10 cellular contexts compared by ENCODE assay signal in the genomic region with DNA sequence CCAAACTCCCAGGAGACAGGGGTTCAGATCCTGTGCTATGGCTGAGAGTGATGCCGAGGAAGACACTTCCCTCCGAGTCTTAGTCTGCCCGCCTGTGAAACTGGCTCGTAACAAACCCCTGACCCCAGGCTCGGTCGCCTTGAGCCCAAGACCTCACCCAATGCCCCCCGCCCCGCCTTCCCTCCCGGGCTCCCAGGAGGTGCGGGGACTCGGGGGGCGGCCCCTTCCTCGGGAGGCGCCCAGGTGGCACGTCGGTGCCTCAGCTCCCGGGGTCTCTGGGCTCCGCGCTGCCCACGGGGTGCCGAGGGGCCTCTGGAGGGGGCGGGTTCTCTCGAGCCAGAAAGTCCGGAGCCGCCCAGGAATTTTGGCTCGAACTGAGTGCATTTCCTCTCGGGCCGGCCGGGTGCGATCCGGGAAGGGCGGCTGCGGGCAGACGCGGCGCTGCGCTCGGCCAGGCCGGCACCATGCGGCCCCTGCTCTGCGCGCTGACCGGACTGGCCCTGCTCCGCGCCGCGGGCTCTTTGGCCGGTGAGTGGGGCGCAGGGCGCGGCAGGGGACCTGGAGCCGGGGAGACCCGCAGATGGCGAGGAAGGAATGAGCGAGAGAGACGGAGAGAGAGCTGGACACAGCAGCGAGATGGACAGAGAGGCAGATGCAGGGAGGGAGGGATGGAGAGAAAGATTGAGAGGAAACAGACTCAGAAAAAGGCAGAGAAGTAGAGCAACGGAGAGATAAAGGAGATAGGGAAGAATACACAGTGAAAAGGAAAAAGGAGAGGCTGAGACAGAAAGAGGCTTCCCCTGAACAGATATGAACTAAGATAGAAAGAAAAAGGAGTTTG. TPM values are rescaled to one million over a fixed set of nuclear protein-coding genes. Genes with fewer than 3 reads are reported as not detected.
A peak's percentile ranks its signal among the peaks of the same experiment; 100 is the strongest.
DNase-seq lines count a peak whose midpoint lies in the region; ATAC-seq and TF ChIP-seq lines count a peak whose summit lies in the region.
"Had no signal": no experiment of that assay in that cellular context is flagged by ENCODE, and none has a peak within 500 bp of the region (broad histone marks: within the 10 kb centered on the region; RNA-seq: fewer than 3 reads in every experiment).

A gene with protein sequence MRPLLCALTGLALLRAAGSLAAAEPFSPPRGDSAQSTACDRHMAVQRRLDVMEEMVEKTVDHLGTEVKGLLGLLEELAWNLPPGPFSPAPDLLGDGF (plus strand): TSS at position 432 of the 841 bp plus-strand sequence. CDS start 33 bp downstream, at position 465.

- H4K8ac ChIP-seq in H9 (replicated peaks; ENCODE audit: insufficient read length, low read depth, low read length): no peak within 1 kb of the TSS

- H3K27me3 Mint-ChIP-seq in H9 (ENCODE audit: low read depth): peaks cover 28% of the 10 kb centered on the region
- peaks cover 14% of the 10 kb centered on the region for H3K27me3 Mint-ChIP-seq in MCF 10A (ENCODE audit: insufficient read depth, unreplicated experiment)

- H3K23ac ChIP-seq in H9 (ENCODE audit: insufficient read length, low read depth, low read length): no peak within 1 kb of the TSS

- no peak within 1 kb of the TSS for H3K4ac ChIP-seq in H9 (ENCODE audit: low read depth, low read length)

- no peak within 1 kb of the TSS for H4K5ac ChIP-seq in H9 (ENCODE audit: insufficient read length, low read depth, low read length)

- no peak within 1 kb of the TSS for H2BK120ac ChIP-seq in H9 (ENCODE audit: low read depth, low read length, poor library complexity, severe bottlenecking)

- H3T11ph ChIP-seq in H9 (ENCODE audit: low read length): no peak within 1 kb of the TSS

- CTCF ChIA-PET in MCF 10A (lab: Yijun Ruan, JAX): interaction anchor here (0.9 to 2.8 kb wide), 3 partner anchors 9 to 11 kb away, joined by 3 to 12 read pairs (median 5); no protein-coding TSS in a partner anchor

- no peak within 1 kb of the TSS for H2BK20ac ChIP-seq in H9 (ENCODE audit: low read depth, low read length, poor library complexity, severe bottlenecking)

- H3K18ac ChIP-seq in H9 (ENCODE audit: insufficient read length, low read depth, low read length): peak within 1 kb of the TSS; percentile 48

- no peak for ATAC-seq in gastrocnemius medialis
- ATAC-seq in HG03135 (IDR thresholded peaks at IDR 0.05; ENCODE audit: unreplicated experiment): no peak

- intact Hi-C loops in MCF 10A (cut with micrococcal nuclease) (loop anchor here (1.0 kb wide), 1 partner anchor 70 kb away; no protein-coding TSS in a partner anchor), gastrocnemius medialis (cut with DNase I; ENCODE audit: low total_unique reads) (no loop called here)

- no peaks in the 10 kb centered on the region for H3K79me1 ChIP-seq in H9 (ENCODE audit: insufficient read depth, low read depth, low read length, poor library complexity, severe bottlenecking)

- H3K4me1 Mint-ChIP-seq in H9 (peaks cover 20 to 27% of the 10 kb centered on the region in 2 experiments), MCF 10A (ENCODE audit: insufficient read depth, unreplicated experiment) (peaks cover 11% of the 10 kb centered on the region)

- no peaks in the 10 kb centered on the region; the same call in 1 of the 2 replicates for H3K27me3 ChIP-seq in H9 (ENCODE audit: insufficient read depth, low read length)
- peaks cover 34% of the 10 kb centered on the region for H3K27me3 ChIP-seq in iPS-20b (ENCODE audit: insufficient read depth, low read length)
- peaks cover 0 to 18% (median 17%) of the 10 kb centered on the region in 3 donors for H3K27me3 ChIP-seq in gastrocnemius medialis

- H3K27ac ChIP-seq in H9 (ENCODE audit: insufficient read length, low read depth, low read length) (no peak within 1 kb of the TSS), iPS-20b (ENCODE audit: low read length) (no peak within 1 kb of the TSS), gastrocnemius medialis (peak within 1 kb of the TSS; percentile 50 to 83 (median 70))

- H2BK5ac ChIP-seq in H9 (ENCODE audit: insufficient read length, low read length): no peak within 1 kb of the TSS

- H3K36me3 Mint-ChIP-seq in H9 (ENCODE audit: insufficient read depth in 1 of 3, low read depth in 3 of 3) (no peaks in the 10 kb centered on the region), MCF 10A (ENCODE audit: insufficient read depth, unreplicated experiment) (no peaks in the 10 kb centered on the region)

- peak within 1 kb of the TSS; percentile 51 for H3K4me2 ChIP-seq in H9 (ENCODE audit: insufficient read depth, insufficient read length, low read length)

- H3K4me1 ChIP-seq in H9 (ENCODE audit: insufficient read depth, low read length) (0 out of 2 replicates have a peak, but pooled peaks cover 3% of the 10 kb centered on the region), iPS-20b (ENCODE audit: insufficient read depth, low read length) (peaks cover 12% of the 10 kb centered on the region), gastrocnemius medialis (peaks cover 0 to 20% of the 10 kb centered on the region in 2 donors)

- H3K4me3 ChIP-seq in iPS-20b (ENCODE audit: low read length): peak within 1 kb of the TSS; percentile 80
- H3K4me3 ChIP-seq in gastrocnemius medialis: peak within 1 kb of the TSS; percentile 42 to 58 (median 54)

- no peak within 1 kb of the TSS for H2AK5ac ChIP-seq in H9 (ENCODE audit: insufficient read length, low read length)

- H3K9me3 Mint-ChIP-seq in H9 (0 out of 5 replicates have a peak, but pooled peaks cover 0 to 3% of the 10 kb centered on the region in 2 experiments), MCF 10A (ENCODE audit: unreplicated experiment) (no peaks in the 10 kb centered on the region)

- TF ChIP-seq CTCF in H9 (conservative IDR thresholded peaks at IDR 0.05) (no peak), MCF 10A (IDR thresholded peaks at IDR 0.05; ENCODE audit: unreplicated experiment) (no peak), gastrocnemius medialis (IDR thresholded peaks at IDR 0.05 in 4 of 5, conservative IDR thresholded peaks at IDR 0.05 in 1 of 5) (no peak)

- POLR2A ChIA-PET in MCF 10A (lab: Yijun Ruan, JAX): interaction anchor here (1.0 kb wide), 1 partner anchor 73 kb away, joined by 3 read pairs; no protein-coding TSS in a partner anchor

- H3K56ac ChIP-seq in H9 (ENCODE audit: insufficient read length, low read depth, low read length): no peak within 1 kb of the TSS

- no peak for TF ChIP-seq POLR2A in gastrocnemius medialis (IDR thresholded peaks at IDR 0.05)

- H3K4me3 Mint-ChIP-seq in H9 (peak within 1 kb of the TSS; percentile 68 to 78), MCF 10A (ENCODE audit: unreplicated experiment) (peak within 1 kb of the TSS; percentile 17)

- H3K9ac ChIP-seq in H9 (ENCODE audit: extremely low read depth, insufficient read length, low read length) (peak within 1 kb of the TSS; percentile 34), iPS-20b (ENCODE audit: low read depth, low read length) (peak within 1 kb of the TSS; percentile 64; the same call in 1 of the 2 replicates)

- H3K27ac Mint-ChIP-seq in H9 (peak within 1 kb of the TSS in 1 of 3 experiments; percentile 20; a peak in 1 of 7 replicates), MCF 10A (ENCODE audit: low read depth, unreplicated experiment) (no peak within 1 kb of the TSS)

- H3K9me3 ChIP-seq in H9 (ENCODE audit: control insufficient read depth, low read depth, low read length) (no peaks in the 10 kb centered on the region), iPS-20b (ENCODE audit: insufficient read depth, low read depth, low read length) (no peaks in the 10 kb centered on the region), gastrocnemius medialis (no peaks in the 10 kb centered on the region)

- no peak within 1 kb of the TSS for H2AFZ ChIP-seq in H9 (ENCODE audit: low read length)

- H2BK12ac ChIP-seq in H9 (ENCODE audit: insufficient read length, low read depth, low read length): no peak within 1 kb of the TSS

- H3K79me2 ChIP-seq in H9 (ENCODE audit: insufficient read depth, low read length): no peaks in the 10 kb centered on the region

- no peak within 1 kb of the TSS for H2BK15ac ChIP-seq in H9 (ENCODE audit: low read depth, low read length)

- peaks cover 4% of the 10 kb centered on the region for H3K23me2 ChIP-seq in H9 (ENCODE audit: insufficient read length, low read depth, low read length, poor library complexity, severe bottlenecking)

- no peaks in the 10 kb centered on the region for H4K20me1 ChIP-seq in H9 (ENCODE audit: control insufficient read depth, insufficient read depth, insufficient read length)

- DNase-seq in H9 (peak; percentile 48), MCF 10A (ENCODE audit: unreplicated experiment) (no peak), gastrocnemius medialis (no peak), NCI-H774 (lab: John Stamatoyannopoulos, UW) (no peak), NCI-H128 (lab: John Stamatoyannopoulos, UW; ENCODE audit: unreplicated experiment) (no peak)
- no peak for DNase-seq in stimulated activated CD8-positive, alpha-beta memory T cell treated with anti-CD3 and anti-CD28 coated beads, Interleukin-4, amount 100 ng/mL, for 48 hours
- DNase-seq: activated CD4-positive, CD25-positive, alpha-beta regulatory T cell; stimulated activated naive CD4-positive, alpha-beta T cell treated with Interleukin-2 at 50 U/mL for 16 hours had no signal

- no peaks in the 10 kb centered on the region for H3K36me3 ChIP-seq in iPS-20b (ENCODE audit: insufficient read depth, low read depth, low read length)
- no peaks in the 10 kb centered on the region for H3K36me3 ChIP-seq in gastrocnemius medialis

- WGBS in H9 (ENCODE audit: extremely low coverage, insufficient read length, low lambda C conversion rate): no CpG with 5 or more reads among the region's 58 CpGs

- H3K14ac ChIP-seq in H9 (ENCODE audit: insufficient read depth, low read length): peak within 1 kb of the TSS; percentile 60

- BruUV-seq in MCF 10A (replicated peaks; lab: Mats Ljungman, UMichigan): no TSS peak

- in situ Hi-C loops in gastrocnemius medialis (cut with MboI; ENCODE audit: low sequenced_read_pairs in 4 of 4): no loop called here

- H4K91ac ChIP-seq in H9 (ENCODE audit: insufficient read length, low read depth, low read length): no peak within 1 kb of the TSS

RNA-seq across cellular contexts. Expression of the gene that starts here (rescaled TPM):
- 4.3 and 7.8 TPM in 2 replicates for total RNA-seq in H9 (2021)
- 0.93 and 1.0 TPM in 2 replicates for total RNA-seq in MCF 10A (2022)
- 10 to 100 TPM in 1 of 4 donors, 1 to 10 TPM in 3; 4.6 to 16.1 (median 6.9) TPM for total RNA-seq in gastrocnemius medialis

Comparison
In these comparisons a context has a peak if more than half of its experiments do, and no peak if none do; other contexts are left out.
1. H3K27ac ChIP-seq: peak in gastrocnemius medialis (4 of 4); none in H9 (single experiment) and iPS-20b (single experiment).